7 cellular contexts compared by ENCODE assay signal in genomic region chr10:93745411-93746065, GRCh38. TPM values are rescaled to one million over a fixed set of nuclear protein-coding genes. Genes with fewer than 3 reads are reported as not detected.
DNase-seq lines count a peak whose midpoint lies in the region; TF ChIP-seq lines count a peak whose summit lies in the region.

No MANE protein-coding gene starts in this region.

- no peak overlapping the region for H4K8ac ChIP-seq in neuronal stem cell (ENCODE audit: low read depth, low read length)

- no peak overlapping the region for H2AFZ ChIP-seq in neuronal stem cell (ENCODE audit: low read length)

- H3K4me3 ChIP-seq in GM06990 (replicated peaks; ENCODE audit: low read depth, low read length) (no peak overlapping the region), neuronal stem cell (ENCODE audit: low read length in 2 of 2) (no peak overlapping the region)

- no peak overlapping the region for H3K4me3 Mint-ChIP-seq in chondrocyte (ENCODE audit: unreplicated experiment)
- H3K4me3 Mint-ChIP-seq in activated naive CD8-positive, alpha-beta T cell treated with anti-CD3 and anti-CD28 coated beads for 36 hours, result no peak overlapping the region

- TF ChIP-seq CTCF in GM06990 (IDR thresholded peaks at IDR 0.05; ENCODE audit: insufficient read depth, low read length, poor library complexity, severe bottlenecking) (peak; percentile 54), chondrocyte (IDR thresholded peaks at IDR 0.05) (peak; percentile 80)

- H2BK12ac ChIP-seq in neuronal stem cell (ENCODE audit: low read length), result no peak overlapping the region

- WGBS in neuronal stem cell (ENCODE audit: extremely low coverage in 2 of 2, insufficient read length in 2 of 2, insufficient replicate concordance in 1 of 2), 2 donors, result no CpG with 5 or more reads among the region's 9 CpGs

- no peaks in the 10 kb centered on the region for H3K36me3 Mint-ChIP-seq in chondrocyte (ENCODE audit: low read depth)
- H3K36me3 Mint-ChIP-seq in activated naive CD8-positive, alpha-beta T cell treated with anti-CD3 and anti-CD28 coated beads for 36 hours, result no peaks in the 10 kb centered on the region

- no peak overlapping the region for H2BK5ac ChIP-seq in neuronal stem cell (ENCODE audit: low read length)

- no peaks in the 10 kb centered on the region for H3K27me3 Mint-ChIP-seq in chondrocyte (ENCODE audit: low read depth)
- peaks cover 9% of the 10 kb centered on the region for H3K27me3 Mint-ChIP-seq in activated naive CD8-positive, alpha-beta T cell treated with anti-CD3 and anti-CD28 coated beads for 36 hours

- H3K14ac ChIP-seq in neuronal stem cell (ENCODE audit: low read length), result no peak overlapping the region

- H3K36me3 ChIP-seq in GM06990 (ENCODE audit: control insufficient read depth, insufficient read depth, low read length) (no peaks in the 10 kb centered on the region), neuronal stem cell (replicated peaks in 1 of 2; ENCODE audit: control insufficient read depth in 2 of 2, insufficient read depth in 2 of 2, low read length in 2 of 2) (no peaks in the 10 kb centered on the region)

- no peak overlapping the region for H2BK15ac ChIP-seq in neuronal stem cell (ENCODE audit: low read length)

- H3K27ac Mint-ChIP-seq in chondrocyte (ENCODE audit: unreplicated experiment), result peak overlapping the region; percentile 97
- no peak overlapping the region for H3K27ac Mint-ChIP-seq in activated naive CD8-positive, alpha-beta T cell treated with anti-CD3 and anti-CD28 coated beads for 36 hours

- no peak overlapping the region for H3K9ac ChIP-seq in neuronal stem cell (ENCODE audit: low read depth, low read length, poor library complexity)

- no peak overlapping the region for H3K27ac ChIP-seq in neuronal stem cell (replicated peaks; ENCODE audit: low read length)

- no peak overlapping the region for H3K4ac ChIP-seq in neuronal stem cell (ENCODE audit: low read length)

- peaks cover 13 to 17% of the 10 kb centered on the region in 2 donors for H3K4me1 ChIP-seq in neuronal stem cell (ENCODE audit: control insufficient read depth in 2 of 2, insufficient read depth in 1 of 2, low read depth in 1 of 2, low read length in 2 of 2)

- no peaks in the 10 kb centered on the region for H3K79me1 ChIP-seq in neuronal stem cell (ENCODE audit: low read depth, low read length)

- H3K4me1 Mint-ChIP-seq in chondrocyte (ENCODE audit: low read depth), result peaks cover 40% of the 10 kb centered on the region
- no peaks in the 10 kb centered on the region for H3K4me1 Mint-ChIP-seq in activated naive CD8-positive, alpha-beta T cell treated with anti-CD3 and anti-CD28 coated beads for 36 hours

- no peak overlapping the region for H3K18ac ChIP-seq in neuronal stem cell (ENCODE audit: low read length)

- no peak overlapping the region for H4K91ac ChIP-seq in neuronal stem cell (ENCODE audit: low read depth, low read length, poor library complexity)

- H2BK120ac ChIP-seq in neuronal stem cell (ENCODE audit: low read depth, low read length), result no peak overlapping the region

- no peak for DNase-seq in GM06990 (ENCODE audit: extremely low read depth, insufficient read length)
- DNase-seq in MV-4-11 (lab: John Stamatoyannopoulos, UW), result peak; percentile 76
- no peak for DNase-seq in chondrocyte (ENCODE audit: low spot score)
- peak; percentile 67 for DNase-seq in neuronal stem cell (ENCODE audit: low spot score)
- DNase-seq in LoVo (ENCODE audit: low spot score), result no peak
- no peak for DNase-seq in activated CD4-positive, alpha-beta T cell treated with anti-CD3 and anti-CD28 coated beads, Interleukin-2, amount 50 U/mL, for 48 hours
- DNase-seq in activated naive CD8-positive, alpha-beta T cell treated with anti-CD3 and anti-CD28 coated beads for 36 hours, result no peak

- no peak overlapping the region for H2AK5ac ChIP-seq in neuronal stem cell (ENCODE audit: low read depth, low read length)

- no peak overlapping the region for H3K4me2 ChIP-seq in neuronal stem cell (ENCODE audit: insufficient read depth, low read length, poor library complexity, severe bottlenecking)

- no peaks in the 10 kb centered on the region for H3K9me3 Mint-ChIP-seq in chondrocyte (ENCODE audit: low read depth)
- no peaks in the 10 kb centered on the region for H3K9me3 Mint-ChIP-seq in activated naive CD8-positive, alpha-beta T cell treated with anti-CD3 and anti-CD28 coated beads for 36 hours

- H3K23ac ChIP-seq in neuronal stem cell (ENCODE audit: low read depth, low read length, poor library complexity), result no peak overlapping the region

- H3K27me3 ChIP-seq in GM06990 (replicated peaks; ENCODE audit: control insufficient read depth, insufficient read depth, low read length), result no peaks in the 10 kb centered on the region
- peaks cover 0 to 3% (median 0%) of the 10 kb centered on the region in 3 experiments for H3K27me3 ChIP-seq in neuronal stem cell (ENCODE audit: control insufficient read depth in 3 of 3, insufficient read depth in 3 of 3, low read depth in 1 of 3, low read length in 3 of 3)

- no peaks in the 10 kb centered on the region for H3K9me3 ChIP-seq in neuronal stem cell (replicated peaks in 1 of 2; ENCODE audit: control insufficient read depth in 2 of 2, insufficient read depth in 1 of 2, low read depth in 1 of 2, low read length in 2 of 2)

RNA-seq across cellular contexts. Expression of gene LGI1, which starts 12.2 kb away (rescaled TPM):
- total RNA-seq in chondrocyte, result 0.27 to 2.3 TPM (median 2.1 TPM) in 3 replicates
- 10.8 TPM for polyA plus RNA-seq in neuronal stem cell (2013, experiment 1 of 2)
- 9.5 TPM for polyA plus RNA-seq in neuronal stem cell (2013, experiment 2 of 2)
- not detected for total RNA-seq in activated naive CD8-positive, alpha-beta T cell treated with anti-CD3 and anti-CD28 coated beads for 36 hours

RNA-seq across cellular contexts. Expression of gene FRA10AC1, which starts 43.1 kb away (rescaled TPM):
- 11.8 to 15.2 TPM (median 13.2 TPM) in 3 replicates for total RNA-seq in chondrocyte
- polyA plus RNA-seq in neuronal stem cell (2013, experiment 1 of 2), result 23.9 TPM
- 24.5 TPM for polyA plus RNA-seq in neuronal stem cell (2013, experiment 2 of 2)
- total RNA-seq in activated naive CD8-positive, alpha-beta T cell treated with anti-CD3 and anti-CD28 coated beads for 36 hours, result 10 to 100 TPM; 13.9 to 15.9 TPM

Comparison
In these comparisons a context has a peak if more than half of its experiments do, and no peak if none do; other contexts are left out.
1. DNase-seq: peak in MV-4-11 (single experiment) and neuronal stem cell (single experiment); none in GM06990 (single experiment), chondrocyte (single experiment), LoVo (single experiment), activated CD4-positive, alpha-beta T cell treated with anti-CD3 and anti-CD28 coated beads, Interleukin-2, amount 50 U/mL, for 48 hours (0 of 2) and activated naive CD8-positive, alpha-beta T cell treated with anti-CD3 and anti-CD28 coated beads for 36 hours (single experiment).